Comparison of ENCODE assay signal across 14 cellular contexts in genomic region chr11:17606206-17607082, GRCh38. TPM values are rescaled to one million over a fixed set of nuclear protein-coding genes. Genes with fewer than 3 reads are reported as not detected.
DNase-seq lines count a peak whose midpoint lies in the region; TF ChIP-seq lines count a peak whose summit lies in the region.
"Had no signal": no experiment of that assay in that cellular context is flagged by ENCODE, and none has a peak within 500 bp of the region (broad histone marks: within the 10 kb centered on the region; RNA-seq: fewer than 3 reads in every experiment).

No MANE protein-coding gene starts in this region.

- H3K4me3 ChIP-seq in BLaER1 treated with 17β-estradiol and CSF1 and Interleukin-3, amounts not matched to agents 10 nM and 100 nM, result no peak overlapping the region
- no peak overlapping the region for H3K4me3 ChIP-seq in esophagus muscularis mucosa
- no peak overlapping the region for H3K4me3 ChIP-seq in SK-N-SH (ENCODE audit: low read depth in 2 of 2, low read length in 1 of 2)
- H3K4me3 ChIP-seq in testis, result no peak overlapping the region
- H3K4me3 ChIP-seq: SK-N-MC had no signal

- no peaks in the 10 kb centered on the region for H3K9me2 ChIP-seq in SK-N-SH

- no peak for TF ChIP-seq RAD21 in SK-N-SH (IDR thresholded peaks at IDR 0.05; ENCODE audit: low read length)

- H3K36me3 ChIP-seq in BLaER1 treated with 17β-estradiol and CSF1 and Interleukin-3, amounts not matched to agents 10 nM and 100 nM, result no peaks in the 10 kb centered on the region
- H3K36me3 ChIP-seq in esophagus muscularis mucosa (no peaks in the 10 kb centered on the region), SK-N-SH (replicated peaks in 1 of 2; ENCODE audit: control insufficient read depth in 1 of 2, insufficient read depth in 2 of 2, low read length in 1 of 2) (no peaks in the 10 kb centered on the region), testis (ENCODE audit: low read depth, missing control alignments) (no peaks in the 10 kb centered on the region)

- WGBS in esophagus muscularis mucosa, result 76% methylated on average over 10 of the region's 10 CpGs
- 63% methylated on average over 8 of the region's 10 CpGs for WGBS in SK-N-SH (ENCODE audit: low lambda C conversion rate)
- 71 to 78% methylated on average over 7 to 10 of the region's 10 CpGs for WGBS in testis, 2 donors

- H3K9ac ChIP-seq in BLaER1 treated with 17β-estradiol and CSF1 and Interleukin-3, amounts not matched to agents 10 nM and 100 nM, result peak overlapping the region in 1 of 11 experiments; percentile 42; a peak in 2 of 22 replicates
- no peak overlapping the region for H3K9ac ChIP-seq in SK-N-SH

- TF ChIP-seq POLR2A in esophagus muscularis mucosa (IDR thresholded peaks at IDR 0.05; ENCODE audit: low read depth) (no peak), testis (IDR thresholded peaks at IDR 0.05) (no peak)

- POLR2A ChIA-PET in SK-N-SH (lab: Yijun Ruan, JAX), result no interaction called here

- no peak for TF ChIP-seq CTCF in esophagus muscularis mucosa (IDR thresholded peaks at IDR 0.05)
- TF ChIP-seq CTCF in SK-N-SH (IDR thresholded peaks at IDR 0.05), result no peak
- TF ChIP-seq CTCF in testis (IDR thresholded peaks at IDR 0.05), result no peak

- no peaks in the 10 kb centered on the region; a peak in 1 of 22 replicates for H4K20me1 ChIP-seq in BLaER1 treated with 17β-estradiol and CSF1 and Interleukin-3, amounts not matched to agents 10 nM and 100 nM
- no peaks in the 10 kb centered on the region for H4K20me1 ChIP-seq in SK-N-SH (ENCODE audit: insufficient read depth)

- H3K4me1 ChIP-seq in BLaER1 treated with 17β-estradiol and CSF1 and Interleukin-3, amounts not matched to agents 10 nM and 100 nM, result peaks cover 6 to 78% (median 70%) of the 10 kb centered on the region in 10 experiments; a peak in 17 of 20 replicates
- H3K4me1 ChIP-seq in esophagus muscularis mucosa, result no peaks in the 10 kb centered on the region
- peaks cover 0 to 9% of the 10 kb centered on the region in 2 experiments; a peak in 1 of 4 replicates for H3K4me1 ChIP-seq in SK-N-SH (ENCODE audit: control insufficient read depth in 1 of 2, insufficient read depth in 2 of 2, low read depth in 1 of 2, low read length in 1 of 2)
- no peaks in the 10 kb centered on the region for H3K4me1 ChIP-seq in testis

- DNase-seq in GM03348 (ENCODE audit: low spot score), result peak; percentile 4
- peak; percentile 86 for DNase-seq in esophagus muscularis mucosa (ENCODE audit: extremely low spot score)
- peak; percentile 4 for DNase-seq in mucosa of gallbladder (ENCODE audit: low spot score)
- no peak for DNase-seq in SK-N-SH
- DNase-seq in NCI-H526 (lab: John Stamatoyannopoulos, UW), result no peak
- no peak for DNase-seq in 8988T
- DNase-seq in testis, result no peak
- DNase-seq: AML-193, COR-L47, NCI-H1105, NCI-H2081 treated with DMSO at 0.1 percent for 48 hours, NCI-H446 treated with DMSO at 0.1 percent for 48 hours had no signal

- TF ChIP-seq EP300 in esophagus muscularis mucosa (IDR thresholded peaks at IDR 0.05) (no peak), SK-N-SH (IDR thresholded peaks at IDR 0.05; ENCODE audit: borderline replicate concordance in 1 of 2, low read depth in 1 of 2, low read length in 1 of 2) (no peak)

- no peak overlapping the region for H2AFZ ChIP-seq in SK-N-SH (ENCODE audit: low read depth)

- peak overlapping the region in 9 of 11 experiments; percentile 15 to 95 (median 84); a peak in 17 of 22 replicates for H3K4me2 ChIP-seq in BLaER1 treated with 17β-estradiol and CSF1 and Interleukin-3, amounts not matched to agents 10 nM and 100 nM
- H3K4me2 ChIP-seq in SK-N-SH, result no peak overlapping the region

- no peaks in the 10 kb centered on the region for H3K27me3 ChIP-seq in BLaER1 treated with 17β-estradiol and CSF1 and Interleukin-3, amounts not matched to agents 10 nM and 100 nM
- H3K27me3 ChIP-seq in esophagus muscularis mucosa (peaks cover 0 to 20% (median 0%) of the 10 kb centered on the region in 4 donors), SK-N-SH (ENCODE audit: insufficient read depth) (no peaks in the 10 kb centered on the region), testis (no peaks in the 10 kb centered on the region)

- H3K9me3 ChIP-seq in BLaER1 treated with 17β-estradiol and CSF1 and Interleukin-3, amounts not matched to agents 10 nM and 100 nM (replicated peaks in 1 of 11), result no peaks in the 10 kb centered on the region
- H3K9me3 ChIP-seq in esophagus muscularis mucosa, result no peaks in the 10 kb centered on the region
- no peaks in the 10 kb centered on the region for H3K9me3 ChIP-seq in SK-N-SH
- H3K9me3 ChIP-seq in testis, result no peaks in the 10 kb centered on the region

- intact Hi-C loops in esophagus muscularis mucosa (cut with DNase I), result no loop called here
- intact Hi-C loops in testis (cut with DNase I; ENCODE audit: low total_unique reads), result no loop called here

- CTCF ChIA-PET in SK-N-SH (lab: Yijun Ruan, JAX), result interaction anchor here (1.0 to 17.0 kb wide), 8 partner anchors 8 to 374 kb away, joined by 3 to 271 read pairs (median 4); partner anchors contain the start of gene MYOD1

- no peaks in the 10 kb centered on the region for H3F3A ChIP-seq in SK-N-SH (replicated peaks; ENCODE audit: insufficient read depth)

- H3K79me2 ChIP-seq in SK-N-SH (ENCODE audit: insufficient read depth), result no peaks in the 10 kb centered on the region

- no peak overlapping the region for H3K27ac ChIP-seq in BLaER1 treated with 17β-estradiol and CSF1 and Interleukin-3, amounts not matched to agents 10 nM and 100 nM
- H3K27ac ChIP-seq in esophagus muscularis mucosa (replicated peaks in 1 of 4) (no peak overlapping the region), SK-N-SH (ENCODE audit: low read depth in 2 of 2, low read length in 1 of 2) (no peak overlapping the region), testis (no peak overlapping the region)
- H3K27ac ChIP-seq: SK-N-MC had no signal

TF ChIP-seq in SK-N-SH, 30 proteins besides CTCF, POLR2A, EP300 and RAD21:
- TF ChIP-seq, protein P1, sequence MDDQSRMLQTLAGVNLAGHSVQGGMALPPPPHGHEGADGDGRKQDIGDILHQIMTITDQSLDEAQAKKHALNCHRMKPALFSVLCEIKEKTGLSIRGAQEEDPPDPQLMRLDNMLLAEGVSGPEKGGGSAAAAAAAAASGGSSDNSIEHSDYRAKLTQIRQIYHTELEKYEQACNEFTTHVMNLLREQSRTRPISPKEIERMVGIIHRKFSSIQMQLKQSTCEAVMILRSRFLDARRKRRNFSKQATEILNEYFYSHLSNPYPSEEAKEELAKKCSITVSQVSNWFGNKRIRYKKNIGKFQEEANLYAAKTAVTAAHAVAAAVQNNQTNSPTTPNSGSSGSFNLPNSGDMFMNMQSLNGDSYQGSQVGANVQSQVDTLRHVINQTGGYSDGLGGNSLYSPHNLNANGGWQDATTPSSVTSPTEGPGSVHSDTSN (IDR thresholded peaks at IDR 0.05), result no peak
- TF ChIP-seq USF1 (IDR thresholded peaks at IDR 0.05; ENCODE audit: borderline replicate concordance, low read depth) (no peak), JUND (IDR thresholded peaks at IDR 0.05) (no peak), USF2 (IDR thresholded peaks at IDR 0.05; ENCODE audit: borderline replicate concordance, low read depth, low read length) (no peak), GATA2 (CRISPR knock-in tag; IDR thresholded peaks at IDR 0.05) (no peak), FOXJ3 (CRISPR knock-in tag; IDR thresholded peaks at IDR 0.05) (no peak), MEF2A (IDR thresholded peaks at IDR 0.05; ENCODE audit: borderline replicate concordance, low read depth) (no peak), FOXM1 (IDR thresholded peaks at IDR 0.05; ENCODE audit: low read depth) (no peak), YY1 (IDR thresholded peaks at IDR 0.05; ENCODE audit: low read depth) (no peak), FOSL2 (IDR thresholded peaks at IDR 0.05; ENCODE audit: borderline replicate concordance, low read depth) (no peak), EZH2phosphoT487 (IDR thresholded peaks at IDR 0.05; ENCODE audit: borderline replicate concordance, low read depth) (no peak), RXRA (IDR thresholded peaks at IDR 0.05; ENCODE audit: borderline replicate concordance, low read depth) (no peak)

RNA-seq across cellular contexts. Expression of gene OTOG, which starts 59.4 kb away (rescaled TPM):
- total RNA-seq in esophagus muscularis mucosa, result not detected
- total RNA-seq in mucosa of gallbladder, result 0.12 TPM
- polyA plus RNA-seq in SK-N-SH (2012; rRNA removed), result not detected in 2 replicates
- not detected in 2 replicates for polyA plus RNA-seq in SK-N-SH (2012; cell fraction: cytosol; rRNA removed)
- not detected in 2 replicates for polyA plus RNA-seq in SK-N-SH (2012; cell fraction: nucleus; rRNA removed)
- 1 to 10 TPM; 2.2 to 2.9 TPM for total RNA-seq in testis
- 4.2 TPM for polyA plus RNA-seq in testis (ENCODE audit: insufficient read depth, low read depth, low replicate concordance)

Comparison
In these comparisons a context has a peak if more than half of its experiments do, and no peak if none do; other contexts are left out.
1. DNase-seq: peak in GM03348 (single experiment), esophagus muscularis mucosa (single experiment) and mucosa of gallbladder (single experiment); none in SK-N-SH (single experiment), NCI-H526 (0 of 2), 8988T (single experiment) and testis (single experiment).